In genomic region chr7:67696124-67696523, GRCh38 we compare ENCODE assay signal across 32 cellular contexts.
"Had no signal": no experiment of that assay in that cellular context is flagged by ENCODE, and none has a peak within 500 bp of the region (broad histone marks: within the 10 kb centered on the region; RNA-seq: fewer than 3 reads in every experiment).

No MANE protein-coding gene starts in this region.

- H3K4me1 Mint-ChIP-seq: activated CD4-positive, alpha-beta T cell treated with anti-CD3 and anti-CD28 coated beads for 36 hours; activated CD4-positive, alpha-beta T cell treated with anti-CD3 and anti-CD28 coated beads, Interleukin-2, amount 10 ng/mL, durations not matched to agents 24 days and 14 days; activated CD8-positive, alpha-beta memory T cell treated with anti-CD3 and anti-CD28 coated beads, Interleukin-2, amount 10 ng/mL, durations not matched to agents 7 days and 5 days; activated naive CD4-positive, alpha-beta T cell treated with anti-CD3 and anti-CD28 coated beads, Interleukin-2, amount 50 U/mL, for 24 hours; activated naive CD8-positive, alpha-beta T cell treated with anti-CD3 and anti-CD28 coated beads for 36 hours; activated naive CD8-positive, alpha-beta T cell treated with anti-CD3 and anti-CD28 coated beads, Interleukin-2, amount 50 U/mL, for 24 hours; T-helper 17 cell had no signal

- H3K4me1 ChIP-seq: adrenal gland, gastroesophageal sphincter had no signal

- H3K27ac ChIP-seq: adrenal gland, body of pancreas, epithelial cell of prostate, gastroesophageal sphincter had no signal

- H3K36me3 ChIP-seq: adrenal gland, esophagus squamous epithelium, gastroesophageal sphincter had no signal

- H3K27ac Mint-ChIP-seq: activated CD4-positive, alpha-beta memory T cell treated with anti-CD3 and anti-CD28 coated beads for 36 hours; activated CD4-positive, alpha-beta T cell treated with anti-CD3 and anti-CD28 coated beads for 36 hours; activated CD4-positive, alpha-beta T cell treated with anti-CD3 and anti-CD28 coated beads, Interleukin-2, amount 10 ng/mL, durations not matched to agents 24 days and 14 days; activated CD8-positive, alpha-beta memory T cell treated with anti-CD3 and anti-CD28 coated beads, Interleukin-2, amount 10 ng/mL, durations not matched to agents 7 days and 5 days; activated CD8-positive, alpha-beta T cell treated with anti-CD3 and anti-CD28 coated beads, Interleukin-2, amount 10 ng/mL, durations not matched to agents 7 days and 5 days; activated naive CD4-positive, alpha-beta T cell treated with anti-CD3 and anti-CD28 coated beads for 36 hours; activated naive CD4-positive, alpha-beta T cell treated with anti-CD3 and anti-CD28 coated beads, Interleukin-2, amount 50 U/mL, for 24 hours; activated naive CD8-positive, alpha-beta T cell treated with anti-CD3 and anti-CD28 coated beads for 36 hours; activated naive CD8-positive, alpha-beta T cell treated with anti-CD3 and anti-CD28 coated beads, Interleukin-2, amount 50 U/mL, for 24 hours; activated T-helper 1 cell treated with anti-CD3 and anti-CD28 coated beads, Interleukin-12 subunit alpha, Interleukin-12 subunit beta, Interleukin-2, Interleukin-4 antibody, amounts not matched to agents 30 ng/mL and 10 ng/mL and 1 ng/mL, durations not matched to agents 14 hours and 24 hours and 36 hours; activated T-helper 2 cell treated with anti-CD3 and anti-CD28 coated beads, Interferon-gamma antibody, Interleukin-2, Interleukin-4, amounts not matched to agents 10 μg/mL and 5 μg/mL and 100 μg/mL, durations not matched to agents 14 hours and 24 hours and 36 hours; effector memory CD8-positive, alpha-beta T cell; T-helper 17 cell; T-helper 2 cell treated with Interferon-gamma antibody and Interleukin-4, amounts not matched to agents 5 μg/mL and 100 μg/mL, for 36 hours had no signal

- H3K4me3 ChIP-seq: adrenal gland, body of pancreas, gastroesophageal sphincter had no signal

- H3K36me3 Mint-ChIP-seq: activated CD4-positive, alpha-beta memory T cell treated with anti-CD3 and anti-CD28 coated beads for 36 hours; activated CD8-positive, alpha-beta memory T cell treated with anti-CD3 and anti-CD28 coated beads, Interleukin-2, amount 10 ng/mL, durations not matched to agents 7 days and 5 days; activated naive CD4-positive, alpha-beta T cell treated with anti-CD3 and anti-CD28 coated beads, Interleukin-2, amount 50 U/mL, for 24 hours; activated naive CD8-positive, alpha-beta T cell treated with anti-CD3 and anti-CD28 coated beads for 36 hours had no signal

- DNase-seq: activated CD4-positive, alpha-beta memory T cell treated with anti-CD3 and anti-CD28 coated beads for 36 hours; activated CD4-positive, alpha-beta T cell treated with anti-CD3 and anti-CD28 coated beads for 36 hours; activated CD4-positive, alpha-beta T cell treated with anti-CD3 and anti-CD28 coated beads, Interleukin-2, amount 10 ng/mL, durations not matched to agents 24 days and 14 days; activated CD4-positive, CD25-positive, alpha-beta regulatory T cell; activated CD4-positive, CD25-positive, alpha-beta regulatory T cell treated with anti-CD3 and anti-CD28 coated beads, Interleukin-2, amount 50 U/mL, for 72 hours; activated CD8-positive, alpha-beta memory T cell treated with anti-CD3 and anti-CD28 coated beads, Interleukin-2, amount 10 ng/mL, durations not matched to agents 7 days and 5 days; activated CD8-positive, alpha-beta memory T cell treated with anti-CD3 and anti-CD28 coated beads, Interleukin-2, amount 50 U/mL, for 4 hours; activated CD8-positive, alpha-beta T cell treated with anti-CD3 and anti-CD28 coated beads, Interleukin-2, amount 10 ng/mL, durations not matched to agents 7 days and 5 days; activated effector memory CD4-positive, alpha-beta T cell treated with anti-CD3 and anti-CD28 coated beads, Interleukin-2, amount 50 U/mL, for 16 hours; activated naive CD4-positive, alpha-beta T cell treated with anti-CD3 and anti-CD28 coated beads for 36 hours; activated naive CD8-positive, alpha-beta T cell treated with anti-CD3 and anti-CD28 coated beads for 36 hours; activated naive CD8-positive, alpha-beta T cell treated with anti-CD3 and anti-CD28 coated beads, Interleukin-2, amount 50 U/mL, for 24 hours; activated T-cell treated with anti-CD3 and anti-CD28 coated beads, Interleukin-2, amount 50 U/mL, for 1 hour; activated T-cell treated with anti-CD3 and anti-CD28 coated beads, Interleukin-2, amount 50 U/mL, for 48 hours; adrenal gland; aorta; body of pancreas; cortex of kidney; dermis blood vessel endothelial cell; effector CD4-positive, alpha-beta T cell; effector memory CD8-positive, alpha-beta T cell; esophagus squamous epithelium; foreskin melanocyte; T-helper 1 cell; T-helper 17 cell; T1000 had no signal

- ATAC-seq: activated CD4-positive, alpha-beta T cell treated with anti-CD3 and anti-CD28 coated beads for 36 hours; activated CD8-positive, alpha-beta memory T cell treated with anti-CD3 and anti-CD28 coated beads, Interleukin-2, amount 10 ng/mL, durations not matched to agents 7 days and 5 days; activated CD8-positive, alpha-beta T cell treated with anti-CD3 and anti-CD28 coated beads, Interleukin-2, amount 10 ng/mL, durations not matched to agents 7 days and 5 days; activated naive CD8-positive, alpha-beta T cell treated with anti-CD3 and anti-CD28 coated beads, Interleukin-2, amount 50 U/mL, for 24 hours; body of pancreas; effector memory CD8-positive, alpha-beta T cell; gastroesophageal sphincter; T-helper 17 cell had no signal

- H3K27me3 Mint-ChIP-seq: activated CD4-positive, alpha-beta memory T cell treated with anti-CD3 and anti-CD28 coated beads for 36 hours; activated CD4-positive, alpha-beta T cell treated with anti-CD3 and anti-CD28 coated beads for 36 hours; activated CD4-positive, alpha-beta T cell treated with anti-CD3 and anti-CD28 coated beads, Interleukin-2, amount 10 ng/mL, durations not matched to agents 24 days and 14 days; activated CD8-positive, alpha-beta memory T cell treated with anti-CD3 and anti-CD28 coated beads, Interleukin-2, amount 10 ng/mL, durations not matched to agents 7 days and 5 days; activated naive CD4-positive, alpha-beta T cell treated with anti-CD3 and anti-CD28 coated beads, Interleukin-2, amount 50 U/mL, for 24 hours; activated naive CD8-positive, alpha-beta T cell treated with anti-CD3 and anti-CD28 coated beads for 36 hours; activated naive CD8-positive, alpha-beta T cell treated with anti-CD3 and anti-CD28 coated beads, Interleukin-2, amount 50 U/mL, for 24 hours; effector memory CD8-positive, alpha-beta T cell; T-helper 17 cell had no signal

- H3K9me3 ChIP-seq: adrenal gland, body of pancreas, esophagus squamous epithelium had no signal

- H3K27me3 ChIP-seq: adrenal gland, body of pancreas had no signal

- H3K4me3 Mint-ChIP-seq: activated CD4-positive, alpha-beta memory T cell treated with anti-CD3 and anti-CD28 coated beads for 36 hours; activated CD4-positive, alpha-beta T cell treated with anti-CD3 and anti-CD28 coated beads for 36 hours; activated CD4-positive, alpha-beta T cell treated with anti-CD3 and anti-CD28 coated beads, Interleukin-2, amount 10 ng/mL, durations not matched to agents 24 days and 14 days; activated CD8-positive, alpha-beta memory T cell treated with anti-CD3 and anti-CD28 coated beads, Interleukin-2, amount 10 ng/mL, durations not matched to agents 7 days and 5 days; activated CD8-positive, alpha-beta T cell treated with anti-CD3 and anti-CD28 coated beads, Interleukin-2, amount 10 ng/mL, durations not matched to agents 7 days and 5 days; activated naive CD4-positive, alpha-beta T cell treated with anti-CD3 and anti-CD28 coated beads for 36 hours; activated naive CD4-positive, alpha-beta T cell treated with anti-CD3 and anti-CD28 coated beads, Interleukin-2, amount 50 U/mL, for 24 hours; activated naive CD8-positive, alpha-beta T cell treated with anti-CD3 and anti-CD28 coated beads for 36 hours; activated naive CD8-positive, alpha-beta T cell treated with anti-CD3 and anti-CD28 coated beads, Interleukin-2, amount 50 U/mL, for 24 hours; activated T-helper 1 cell treated with anti-CD3 and anti-CD28 coated beads, Interleukin-12 subunit alpha, Interleukin-12 subunit beta, Interleukin-2, Interleukin-4 antibody, amounts not matched to agents 30 ng/mL and 10 ng/mL and 1 ng/mL, durations not matched to agents 14 hours and 24 hours and 36 hours; effector memory CD8-positive, alpha-beta T cell; T-helper 17 cell; T-helper 2 cell treated with Interferon-gamma antibody and Interleukin-4, amounts not matched to agents 5 μg/mL and 100 μg/mL, for 36 hours had no signal
